ENCODE assay signal across 8 cellular contexts in the genomic region with DNA sequence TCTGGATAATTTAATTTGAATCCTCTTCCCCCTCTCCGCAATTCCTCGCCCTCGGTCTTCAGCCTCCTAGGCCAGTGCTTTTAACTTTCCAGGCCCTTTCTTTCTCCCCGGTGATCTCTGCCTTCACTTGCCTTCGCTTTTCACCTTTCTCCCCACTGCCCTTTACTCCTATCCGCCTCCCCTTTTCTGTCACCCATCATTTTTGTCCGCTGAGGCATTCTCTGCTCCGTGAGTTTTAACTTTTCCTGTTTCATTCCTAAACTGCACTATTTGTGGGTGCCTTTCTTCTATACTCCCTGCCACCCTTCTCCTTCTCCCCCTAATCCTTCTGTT. TPM values are rescaled to one million over a fixed set of nuclear protein-coding genes. Genes with fewer than 3 reads are reported as not detected.
DNase-seq lines count a peak whose midpoint lies in the region; ATAC-seq, FAIRE-seq and TF ChIP-seq lines count a peak whose summit lies in the region.

No MANE protein-coding gene starts in this region.

- no peak for TF ChIP-seq POLR2A in endothelial cell of umbilical vein (IDR thresholded peaks at IDR 0.05; ENCODE audit: low read depth, low read length)
- no peak for TF ChIP-seq POLR2A in H54 (IDR thresholded peaks at IDR 0.05; ENCODE audit: low read depth, low read length)

- ATAC-seq in DND-41 (ENCODE audit: insufficient read depth, low read depth), result no peak
- ATAC-seq in sciatic nerve, result no peak
- no peak for ATAC-seq in left lobe of liver
- ATAC-seq in GM21367 (IDR thresholded peaks at IDR 0.05; ENCODE audit: unreplicated experiment), result no peak

- no peaks in the 10 kb centered on the region for H3K9me1 ChIP-seq in endothelial cell of umbilical vein (replicated peaks; ENCODE audit: control insufficient read depth, extremely low read depth, insufficient read depth, low read length)

- no peaks in the 10 kb centered on the region for H3K27me3 ChIP-seq in DND-41 (ENCODE audit: insufficient read depth, low read length, poor library complexity)
- no peaks in the 10 kb centered on the region for H3K27me3 ChIP-seq in endothelial cell of umbilical vein (ENCODE audit: control insufficient read depth in 2 of 2, insufficient read depth in 2 of 2, low read length in 2 of 2)
- no peaks in the 10 kb centered on the region for H3K27me3 ChIP-seq in osteoblast (ENCODE audit: insufficient read depth, low read length)

- no peaks in the 10 kb centered on the region for H3K9me3 ChIP-seq in DND-41 (ENCODE audit: insufficient read depth, low read length, severe bottlenecking)
- 0 out of 2 replicates have a peak, but pooled peaks cover 4% of the 10 kb centered on the region for H3K9me3 ChIP-seq in OCI-LY7 (ENCODE audit: low read length)
- no peaks in the 10 kb centered on the region for H3K9me3 ChIP-seq in endothelial cell of umbilical vein (replicated peaks; ENCODE audit: control insufficient read depth, insufficient read depth, low read length)
- H3K9me3 ChIP-seq in osteoblast (ENCODE audit: low read depth, low read length), result no peaks in the 10 kb centered on the region

- dilution Hi-C loops in endothelial cell of umbilical vein (cut with MboI; ENCODE audit: extremely low pct_ligation_motif_present, low sequenced_read_pairs), result no loop called here

- intact Hi-C loops in OCI-LY7 (cut with micrococcal nuclease; ENCODE audit: unreplicated experiment) (no loop called here), endothelial cell of umbilical vein (cut with micrococcal nuclease) (loop anchor here (1.0 to 10.0 kb wide), 2 partner anchors 73 to 140 kb away; a partner anchor contains a TSS), sciatic nerve (cut with DNase I) (no loop called here)

- H3K79me2 ChIP-seq in DND-41 (ENCODE audit: insufficient read depth, low read length) (peaks cover 57% of the 10 kb centered on the region), OCI-LY7 (ENCODE audit: insufficient read depth, low read depth, low read length) (no peaks in the 10 kb centered on the region), endothelial cell of umbilical vein (ENCODE audit: control insufficient read depth, insufficient read depth, low read length) (peaks cover 51% of the 10 kb centered on the region), osteoblast (ENCODE audit: insufficient read depth, low read length) (peaks cover 59% of the 10 kb centered on the region)

- CTCF ChIA-PET in OCI-LY7 (lab: Charles Lee; ENCODE audit: unreplicated experiment) (no interaction called here), endothelial cell of umbilical vein (lab: Charles Lee) (interaction anchor here (1.2 kb wide), 1 partner anchor 1101 kb away, joined by 3 read pairs; a partner anchor contains a TSS)

- FAIRE-seq in endothelial cell of umbilical vein (lab: Jason Lieb, UNC), result peak; percentile 12
- no peak for FAIRE-seq in H54 (lab: Jason Lieb, UNC)

- H3K4me1 ChIP-seq in DND-41 (ENCODE audit: insufficient read depth, low read length) (peaks cover 37% of the 10 kb centered on the region), OCI-LY7 (ENCODE audit: insufficient read depth, low read length, poor library complexity, severe bottlenecking) (peaks cover 5% of the 10 kb centered on the region), endothelial cell of umbilical vein (ENCODE audit: control insufficient read depth, extremely low read depth, insufficient read depth, low read length) (peaks cover 9% of the 10 kb centered on the region), osteoblast (ENCODE audit: insufficient read depth, low read length) (peaks cover 20% of the 10 kb centered on the region)

- BruUV-seq in OCI-LY7 (replicated peaks; lab: Mats Ljungman, UMichigan), result no TSS peak
- no TSS peak for BruUV-seq in endothelial cell of umbilical vein (replicated peaks; lab: Mats Ljungman, UMichigan)

- H3K9ac ChIP-seq in DND-41 (ENCODE audit: low read depth, low read length), result peak overlapping the region; percentile 79
- peak overlapping the region; percentile 88 for H3K9ac ChIP-seq in endothelial cell of umbilical vein (replicated peaks; ENCODE audit: extremely low read depth, insufficient read depth, low read length)

- H3K36me3 ChIP-seq in DND-41 (ENCODE audit: insufficient read depth, low read length), result no peaks in the 10 kb centered on the region; the same call in 1 of the 2 replicates
- H3K36me3 ChIP-seq in OCI-LY7 (ENCODE audit: insufficient read depth, low read length), result no peaks in the 10 kb centered on the region
- H3K36me3 ChIP-seq in endothelial cell of umbilical vein (ENCODE audit: control insufficient read depth in 2 of 2, extremely low read depth in 1 of 2, insufficient read depth in 2 of 2, low read length in 2 of 2), result no peaks in the 10 kb centered on the region
- no peaks in the 10 kb centered on the region for H3K36me3 ChIP-seq in osteoblast (ENCODE audit: insufficient read depth, low read length)

- H3K27ac ChIP-seq in DND-41 (ENCODE audit: low read length) (peak overlapping the region; percentile 74), OCI-LY7 (ENCODE audit: low read depth, low read length, poor library complexity, severe bottlenecking) (no peak overlapping the region), endothelial cell of umbilical vein (ENCODE audit: insufficient read depth, low read depth, low read length) (peak overlapping the region; percentile 59), osteoblast (ENCODE audit: low read depth, low read length) (peak overlapping the region; percentile 90)

- H3K4me3 ChIP-seq in DND-41 (ENCODE audit: low read depth in 1 of 2, low read length in 2 of 2) (peak overlapping the region; percentile 64 to 86), OCI-LY7 (ENCODE audit: low read depth, low read length, poor library complexity, severe bottlenecking) (peak overlapping the region; percentile 73), endothelial cell of umbilical vein (replicated peaks in 1 of 3; ENCODE audit: insufficient read depth in 1 of 3, low read depth in 1 of 3, low read length in 3 of 3) (peak overlapping the region; percentile 51 to 96 (median 70)), osteoblast (ENCODE audit: insufficient read depth, low read length) (peak overlapping the region; percentile 98)

- H2AFZ ChIP-seq in DND-41 (ENCODE audit: low read depth, low read length) (peak overlapping the region; percentile 86), OCI-LY7 (ENCODE audit: low read length) (peak overlapping the region; percentile 66; the same call in 1 of the 2 replicates), endothelial cell of umbilical vein (ENCODE audit: low read depth, low read length) (peak overlapping the region; percentile 98), osteoblast (ENCODE audit: low read length) (peak overlapping the region; percentile 98)

- peaks cover 16% of the 10 kb centered on the region; the same call in 1 of the 2 replicates for H4K20me1 ChIP-seq in DND-41 (ENCODE audit: insufficient read depth, low read length)
- H4K20me1 ChIP-seq in OCI-LY7 (ENCODE audit: insufficient read depth, low read length), result no peaks in the 10 kb centered on the region
- peaks cover 2% of the 10 kb centered on the region for H4K20me1 ChIP-seq in endothelial cell of umbilical vein (replicated peaks; ENCODE audit: control insufficient read depth, extremely low read depth, insufficient read depth, low read length)
- H4K20me1 ChIP-seq in osteoblast (ENCODE audit: insufficient read depth, low read length), result peaks cover 41% of the 10 kb centered on the region

- DNase-seq in DND-41 (peak; percentile 5), OCI-LY7 (ENCODE audit: low spot score) (no peak), endothelial cell of umbilical vein (ENCODE audit: low read depth, low spot score) (no peak), osteoblast (ENCODE audit: insufficient read length, low spot score, missing footprints) (no peak), sciatic nerve (ENCODE audit: low spot score) (no peak), left lobe of liver (ENCODE audit: low spot score) (no peak), H54 (ENCODE audit: insufficient read length, low spot score) (no peak)

- POLR2A ChIA-PET in OCI-LY7 (lab: Charles Lee), result no interaction called here
- POLR2A ChIA-PET in endothelial cell of umbilical vein (lab: Charles Lee), result no interaction called here

- H3K4me2 ChIP-seq in DND-41 (ENCODE audit: insufficient read depth, low read length) (peak overlapping the region; percentile 88), OCI-LY7 (ENCODE audit: low read length) (peak overlapping the region; percentile 75), endothelial cell of umbilical vein (ENCODE audit: insufficient read depth, low read length) (peak overlapping the region; percentile 94), osteoblast (ENCODE audit: insufficient read depth, low read length) (peak overlapping the region; percentile 97)

- H3K9me2 ChIP-seq in OCI-LY7 (ENCODE audit: insufficient read depth, low read length), result no peaks in the 10 kb centered on the region

- TF ChIP-seq CTCF in DND-41 (IDR thresholded peaks at IDR 0.05; ENCODE audit: borderline replicate concordance, extremely low read depth, low read length, poor library complexity, severe bottlenecking), result no peak
- TF ChIP-seq CTCF in OCI-LY7 (conservative IDR thresholded peaks at IDR 0.05; ENCODE audit: low read length), result no peak
- TF ChIP-seq CTCF in endothelial cell of umbilical vein (IDR thresholded peaks at IDR 0.05; ENCODE audit: extremely low read depth in 1 of 2, insufficient read depth in 1 of 2, low read depth in 1 of 2, low read length in 2 of 2), result no peak
- no peak for TF ChIP-seq CTCF in osteoblast (IDR thresholded peaks at IDR 0.05; ENCODE audit: extremely low read depth, low read depth, low read length)

RNA-seq across cellular contexts. Expression of a gene that starts 0.7 kb away (rescaled TPM):
- 13.0 and 16.8 TPM in 2 replicates for total RNA-seq in OCI-LY7 (2014; rRNA removed; shearing (Covaris generic))
- total RNA-seq in OCI-LY7 (2022) (22.7 and 23.3 TPM in 2 replicates), endothelial cell of umbilical vein (35.5 and 38.4 TPM in 2 replicates), osteoblast (54.5 and 56.8 TPM in 2 replicates), sciatic nerve (75.9 TPM), left lobe of liver (162 TPM)
- polyA plus RNA-seq in endothelial cell of umbilical vein, result 13.5 and 13.6 TPM in 2 replicates
- polyA plus RNA-seq in endothelial cell of umbilical vein (2011; cell fraction: cytosol; rRNA removed), result 12.2 and 13.1 TPM in 2 replicates
- 49.6 and 55.3 TPM in 2 replicates for polyA plus RNA-seq in endothelial cell of umbilical vein (2011; cell fraction: nucleus; rRNA removed)
- 25.6 and 28.0 TPM in 2 replicates for polyA plus RNA-seq in endothelial cell of umbilical vein (2012)
- 68.4 and 75.6 TPM in 2 replicates for polyA minus RNA-seq in endothelial cell of umbilical vein
- polyA minus RNA-seq in endothelial cell of umbilical vein (2011; cell fraction: cytosol; rRNA and poly(A)+ RNA removed), result 43.8 TPM
- polyA minus RNA-seq in endothelial cell of umbilical vein (2011; cell fraction: nucleus; rRNA and poly(A)+ RNA removed), result 49.2 and 55.8 TPM in 2 replicates

RNA-seq across cellular contexts. Expression of a gene that starts 2.5 kb away (rescaled TPM):
- total RNA-seq in OCI-LY7 (2014; rRNA removed; shearing (Covaris generic)), result not detected in 2 replicates
- 0.10 TPM in 1 of 2 replicates, not detected in the other for total RNA-seq in OCI-LY7 (2022)
- not detected in 2 replicates for total RNA-seq in endothelial cell of umbilical vein
- 0.06 and 0.08 TPM in 2 replicates for polyA plus RNA-seq in endothelial cell of umbilical vein
- polyA plus RNA-seq in endothelial cell of umbilical vein (2011; cell fraction: cytosol; rRNA removed), result not detected in 2 replicates
- 0.04 and 0.21 TPM in 2 replicates for polyA plus RNA-seq in endothelial cell of umbilical vein (2011; cell fraction: nucleus; rRNA removed)
- 0.12 TPM in 1 of 2 replicates, not detected in the other for polyA plus RNA-seq in endothelial cell of umbilical vein (2012)
- not detected in 2 replicates for polyA minus RNA-seq in endothelial cell of umbilical vein
- not detected for polyA minus RNA-seq in endothelial cell of umbilical vein (2011; cell fraction: cytosol; rRNA and poly(A)+ RNA removed)
- not detected in 2 replicates for polyA minus RNA-seq in endothelial cell of umbilical vein (2011; cell fraction: nucleus; rRNA and poly(A)+ RNA removed)
- under 0.01 and 0.29 TPM in 2 replicates for total RNA-seq in osteoblast
- total RNA-seq in sciatic nerve, result not detected
- total RNA-seq in left lobe of liver, result 5.8 TPM
